1 cellular context compared by ENCODE assay signal in genomic region chr3:126911162-126912026, GRCh38.
TF ChIP-seq lines count a peak whose summit lies in the region.

No MANE protein-coding gene starts in this region.

TF ChIP-seq in K562, 482 proteins besides CTCF, POLR2A, EP300 and RAD21 (continued from another document and continues in another):
- TF ChIP-seq COPS2 (conservative IDR thresholded peaks at IDR 0.05) (no peak), NFIC (IDR thresholded peaks at IDR 0.05) (peak; percentile 82), CBX3 (IDR thresholded peaks at IDR 0.05; ENCODE audit: borderline replicate concordance in 1 of 2, low read length in 2 of 2) (peak in 1 of 2 experiments; percentile 33; a peak in 1 of 3 replicates), ZMIZ1 (IDR thresholded peaks at IDR 0.05; ENCODE audit: low read depth in 2 of 2, low read length in 2 of 2) (peak in 1 of 2 experiments; percentile 96; a peak in 2 of 4 replicates), DDX20 (tag; IDR thresholded peaks at IDR 0.05; ENCODE audit: low read depth) (no peak), ATF7 (IDR thresholded peaks at IDR 0.05) (peak; percentile 75), GABPB1 (CRISPR knock-in tag; IDR thresholded peaks at IDR 0.05) (peak; percentile 65; the same call in 1 of the 2 replicates), SETDB1 (IDR thresholded peaks at IDR 0.05; ENCODE audit: low read length) (no peak), ZBTB7A (IDR thresholded peaks at IDR 0.05; ENCODE audit: borderline replicate concordance, control insufficient read depth, low read depth, low read length) (no peak), NELFE (IDR thresholded peaks at IDR 0.05; ENCODE audit: insufficient read depth, insufficient read length) (no peak), BACH1 (tag; IDR thresholded peaks at IDR 0.05) (peak; percentile 85), KLF16 (IDR thresholded peaks at IDR 0.05) (peak; percentile 83), ZNF609 (CRISPR knock-in tag; IDR thresholded peaks at IDR 0.05; ENCODE audit: borderline replicate concordance) (0 out of 2 replicates have a peak, but pooled peaks have one; percentile 21), SPI1 (IDR thresholded peaks at IDR 0.05; ENCODE audit: borderline replicate concordance, low read depth, low read length) (0 out of 2 replicates have a peak, but pooled peaks have one; percentile 56), SMARCE1 (IDR thresholded peaks at IDR 0.05) (peak; percentile 94), SMAD1 (IDR thresholded peaks at IDR 0.05; ENCODE audit: low read depth, low read length, partially characterized antibody) (peak; percentile 77), ZNF395 (CRISPR knock-in tag; IDR thresholded peaks at IDR 0.05) (peak; percentile 92), BRD9 (IDR thresholded peaks at IDR 0.05; ENCODE audit: low read depth, partially characterized antibody) (peak; percentile 60), HBP1 (CRISPR knock-in tag; IDR thresholded peaks at IDR 0.05) (0 out of 2 replicates have a peak, but pooled peaks have one; percentile 10), TAF15 (IDR thresholded peaks at IDR 0.05; ENCODE audit: low read depth, low read length) (no peak), HNRNPH1 (optimal IDR thresholded peaks at IDR 0.05; ENCODE audit: low read depth, low read length) (no peak), SMARCC2 (IDR thresholded peaks at IDR 0.05; ENCODE audit: low read depth) (peak; percentile 92), TCF3 (CRISPR knock-in tag; IDR thresholded peaks at IDR 0.05) (peak; percentile 94), ZBTB9 (CRISPR knock-in tag; IDR thresholded peaks at IDR 0.05) (peak; percentile 53; the same call in 1 of the 2 replicates), MYNN (IDR thresholded peaks at IDR 0.05) (peak; percentile 68; the same call in 1 of the 2 replicates), MYNN (CRISPR knock-in tag; IDR thresholded peaks at IDR 0.05) (no peak), ETS1 (conservative IDR thresholded peaks at IDR 0.05; ENCODE audit: control insufficient read depth, low read depth, low read length) (peak; percentile 81; the same call in 1 of the 2 replicates), TAL1 (IDR thresholded peaks at IDR 0.05) (peak; percentile 89), RAD51 (IDR thresholded peaks at IDR 0.05; ENCODE audit: borderline replicate concordance, low read depth) (no peak), ZNF766 (CRISPR knock-in tag; conservative IDR thresholded peaks at IDR 0.05) (peak; percentile 61), FOXP1 (CRISPR knock-in tag; IDR thresholded peaks at IDR 0.05) (peak; percentile 56; the same call in 1 of the 2 replicates), ZNF197 (CRISPR knock-in tag; IDR thresholded peaks at IDR 0.05; ENCODE audit: low read depth) (peak; percentile 82; the same call in 1 of the 2 replicates), MCM7 (IDR thresholded peaks at IDR 0.05) (no peak), TAF9B (IDR thresholded peaks at IDR 0.05; ENCODE audit: partially characterized antibody) (peak; percentile 63), CREM (IDR thresholded peaks at IDR 0.05; ENCODE audit: low read depth) (peak; percentile 45), DMBX1 (CRISPR knock-in tag; IDR thresholded peaks at IDR 0.05; ENCODE audit: borderline replicate concordance) (peak; percentile 84)
- TF ChIP-seq, protein P1, sequence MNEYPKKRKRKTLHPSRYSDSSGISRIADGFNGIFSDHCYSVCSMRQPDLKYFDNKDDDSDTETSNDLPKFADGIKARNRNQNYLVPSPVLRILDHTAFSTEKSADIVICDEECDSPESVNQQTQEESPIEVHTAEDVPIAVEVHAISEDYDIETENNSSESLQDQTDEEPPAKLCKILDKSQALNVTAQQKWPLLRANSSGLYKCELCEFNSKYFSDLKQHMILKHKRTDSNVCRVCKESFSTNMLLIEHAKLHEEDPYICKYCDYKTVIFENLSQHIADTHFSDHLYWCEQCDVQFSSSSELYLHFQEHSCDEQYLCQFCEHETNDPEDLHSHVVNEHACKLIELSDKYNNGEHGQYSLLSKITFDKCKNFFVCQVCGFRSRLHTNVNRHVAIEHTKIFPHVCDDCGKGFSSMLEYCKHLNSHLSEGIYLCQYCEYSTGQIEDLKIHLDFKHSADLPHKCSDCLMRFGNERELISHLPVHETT (CRISPR knock-in tag; conservative IDR thresholded peaks at IDR 0.05 in 1 of 2, IDR thresholded peaks at IDR 0.05 in 1 of 2), result peak in 1 of 2 experiments; percentile 65; a peak in 1 of 4 replicates
- TF ChIP-seq, protein P2, sequence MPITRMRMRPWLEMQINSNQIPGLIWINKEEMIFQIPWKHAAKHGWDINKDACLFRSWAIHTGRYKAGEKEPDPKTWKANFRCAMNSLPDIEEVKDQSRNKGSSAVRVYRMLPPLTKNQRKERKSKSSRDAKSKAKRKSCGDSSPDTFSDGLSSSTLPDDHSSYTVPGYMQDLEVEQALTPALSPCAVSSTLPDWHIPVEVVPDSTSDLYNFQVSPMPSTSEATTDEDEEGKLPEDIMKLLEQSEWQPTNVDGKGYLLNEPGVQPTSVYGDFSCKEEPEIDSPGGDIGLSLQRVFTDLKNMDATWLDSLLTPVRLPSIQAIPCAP (CRISPR knock-in tag; IDR thresholded peaks at IDR 0.05; ENCODE audit: borderline replicate concordance), result no peak
- TF ChIP-seq, protein P3, sequence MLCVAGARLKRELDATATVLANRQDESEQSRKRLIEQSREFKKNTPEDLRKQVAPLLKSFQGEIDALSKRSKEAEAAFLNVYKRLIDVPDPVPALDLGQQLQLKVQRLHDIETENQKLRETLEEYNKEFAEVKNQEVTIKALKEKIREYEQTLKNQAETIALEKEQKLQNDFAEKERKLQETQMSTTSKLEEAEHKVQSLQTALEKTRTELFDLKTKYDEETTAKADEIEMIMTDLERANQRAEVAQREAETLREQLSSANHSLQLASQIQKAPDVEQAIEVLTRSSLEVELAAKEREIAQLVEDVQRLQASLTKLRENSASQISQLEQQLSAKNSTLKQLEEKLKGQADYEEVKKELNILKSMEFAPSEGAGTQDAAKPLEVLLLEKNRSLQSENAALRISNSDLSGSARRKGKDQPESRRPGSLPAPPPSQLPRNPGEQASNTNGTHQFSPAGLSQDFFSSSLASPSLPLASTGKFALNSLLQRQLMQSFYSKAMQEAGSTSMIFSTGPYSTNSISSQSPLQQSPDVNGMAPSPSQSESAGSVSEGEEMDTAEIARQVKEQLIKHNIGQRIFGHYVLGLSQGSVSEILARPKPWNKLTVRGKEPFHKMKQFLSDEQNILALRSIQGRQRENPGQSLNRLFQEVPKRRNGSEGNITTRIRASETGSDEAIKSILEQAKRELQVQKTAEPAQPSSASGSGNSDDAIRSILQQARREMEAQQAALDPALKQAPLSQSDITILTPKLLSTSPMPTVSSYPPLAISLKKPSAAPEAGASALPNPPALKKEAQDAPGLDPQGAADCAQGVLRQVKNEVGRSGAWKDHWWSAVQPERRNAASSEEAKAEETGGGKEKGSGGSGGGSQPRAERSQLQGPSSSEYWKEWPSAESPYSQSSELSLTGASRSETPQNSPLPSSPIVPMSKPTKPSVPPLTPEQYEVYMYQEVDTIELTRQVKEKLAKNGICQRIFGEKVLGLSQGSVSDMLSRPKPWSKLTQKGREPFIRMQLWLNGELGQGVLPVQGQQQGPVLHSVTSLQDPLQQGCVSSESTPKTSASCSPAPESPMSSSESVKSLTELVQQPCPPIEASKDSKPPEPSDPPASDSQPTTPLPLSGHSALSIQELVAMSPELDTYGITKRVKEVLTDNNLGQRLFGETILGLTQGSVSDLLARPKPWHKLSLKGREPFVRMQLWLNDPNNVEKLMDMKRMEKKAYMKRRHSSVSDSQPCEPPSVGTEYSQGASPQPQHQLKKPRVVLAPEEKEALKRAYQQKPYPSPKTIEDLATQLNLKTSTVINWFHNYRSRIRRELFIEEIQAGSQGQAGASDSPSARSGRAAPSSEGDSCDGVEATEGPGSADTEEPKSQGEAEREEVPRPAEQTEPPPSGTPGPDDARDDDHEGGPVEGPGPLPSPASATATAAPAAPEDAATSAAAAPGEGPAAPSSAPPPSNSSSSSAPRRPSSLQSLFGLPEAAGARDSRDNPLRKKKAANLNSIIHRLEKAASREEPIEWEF (CRISPR knock-in tag; IDR thresholded peaks at IDR 0.05), result peak; percentile 16; the same call in 1 of the 2 replicates
